Comparison of ENCODE assay signal across 1 cellular context in the genomic region with DNA sequence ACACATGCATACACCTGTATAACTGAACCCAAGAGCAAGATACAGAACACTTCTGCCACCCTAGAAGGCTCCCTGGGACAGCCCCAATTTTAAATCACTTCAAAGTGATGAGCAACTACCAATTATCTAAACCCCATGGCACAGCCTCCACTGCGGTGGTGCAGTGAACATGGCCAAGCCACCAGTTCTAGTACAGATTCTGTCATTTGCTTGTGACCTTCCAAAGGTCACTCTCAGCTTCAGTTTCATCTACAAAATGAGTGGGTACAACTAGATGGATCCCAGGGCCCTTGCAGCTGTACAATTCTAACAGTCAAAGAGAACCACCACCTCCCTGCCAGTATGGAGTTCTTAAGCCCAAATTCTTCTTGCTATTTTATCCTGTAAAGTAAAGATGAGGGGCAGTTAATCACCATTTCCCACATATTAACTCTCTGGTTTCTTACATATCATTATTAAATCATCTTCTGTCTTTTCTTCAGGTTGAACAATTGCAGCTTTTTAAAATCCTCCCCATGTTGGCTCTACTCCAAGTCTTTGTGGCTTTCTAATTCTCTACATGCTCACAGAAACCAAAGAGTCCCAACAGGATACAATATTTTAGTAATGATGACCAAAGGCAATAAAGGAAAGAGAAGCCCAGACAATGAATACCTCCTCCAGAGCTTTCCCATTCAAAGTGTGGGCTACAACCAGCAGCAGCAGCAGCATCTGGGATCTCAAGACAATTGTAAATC.
TF ChIP-seq lines count a peak whose summit lies in the region.

No MANE protein-coding gene starts in this region.

TF ChIP-seq in WTC11, 78 proteins besides CTCF, POLR2A, EP300 and RAD21 (continued from another document):
- TF ChIP-seq, protein P1, sequence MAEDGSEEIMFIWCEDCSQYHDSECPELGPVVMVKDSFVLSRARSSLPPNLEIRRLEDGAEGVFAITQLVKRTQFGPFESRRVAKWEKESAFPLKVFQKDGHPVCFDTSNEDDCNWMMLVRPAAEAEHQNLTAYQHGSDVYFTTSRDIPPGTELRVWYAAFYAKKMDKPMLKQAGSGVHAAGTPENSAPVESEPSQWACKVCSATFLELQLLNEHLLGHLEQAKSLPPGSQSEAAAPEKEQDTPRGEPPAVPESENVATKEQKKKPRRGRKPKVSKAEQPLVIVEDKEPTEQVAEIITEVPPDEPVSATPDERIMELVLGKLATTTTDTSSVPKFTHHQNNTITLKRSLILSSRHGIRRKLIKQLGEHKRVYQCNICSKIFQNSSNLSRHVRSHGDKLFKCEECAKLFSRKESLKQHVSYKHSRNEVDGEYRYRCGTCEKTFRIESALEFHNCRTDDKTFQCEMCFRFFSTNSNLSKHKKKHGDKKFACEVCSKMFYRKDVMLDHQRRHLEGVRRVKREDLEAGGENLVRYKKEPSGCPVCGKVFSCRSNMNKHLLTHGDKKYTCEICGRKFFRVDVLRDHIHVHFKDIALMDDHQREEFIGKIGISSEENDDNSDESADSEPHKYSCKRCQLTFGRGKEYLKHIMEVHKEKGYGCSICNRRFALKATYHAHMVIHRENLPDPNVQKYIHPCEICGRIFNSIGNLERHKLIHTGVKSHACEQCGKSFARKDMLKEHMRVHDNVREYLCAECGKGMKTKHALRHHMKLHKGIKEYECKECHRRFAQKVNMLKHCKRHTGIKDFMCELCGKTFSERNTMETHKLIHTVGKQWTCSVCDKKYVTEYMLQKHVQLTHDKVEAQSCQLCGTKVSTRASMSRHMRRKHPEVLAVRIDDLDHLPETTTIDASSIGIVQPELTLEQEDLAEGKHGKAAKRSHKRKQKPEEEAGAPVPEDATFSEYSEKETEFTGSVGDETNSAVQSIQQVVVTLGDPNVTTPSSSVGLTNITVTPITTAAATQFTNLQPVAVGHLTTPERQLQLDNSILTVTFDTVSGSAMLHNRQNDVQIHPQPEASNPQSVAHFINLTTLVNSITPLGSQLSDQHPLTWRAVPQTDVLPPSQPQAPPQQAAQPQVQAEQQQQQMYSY (CRISPR knock-in tag; IDR thresholded peaks at IDR 0.05): no peak
- TF ChIP-seq IRF2 (CRISPR knock-in tag; IDR thresholded peaks at IDR 0.05; ENCODE audit: borderline replicate concordance, low read depth) (no peak), ZNF423 (CRISPR knock-in tag; IDR thresholded peaks at IDR 0.05) (no peak), ZNF396 (CRISPR knock-in tag; IDR thresholded peaks at IDR 0.05; ENCODE audit: borderline replicate concordance) (no peak), ZNF232 (CRISPR knock-in tag; IDR thresholded peaks at IDR 0.05) (no peak), ZNF121 (CRISPR knock-in tag; IDR thresholded peaks at IDR 0.05) (no peak), TEAD1 (CRISPR knock-in tag; IDR thresholded peaks at IDR 0.05) (no peak), CREB1 (CRISPR knock-in tag; IDR thresholded peaks at IDR 0.05) (no peak), NR3C1 (CRISPR knock-in tag; conservative IDR thresholded peaks at IDR 0.05; ENCODE audit: low read depth) (no peak), NFATC4 (CRISPR knock-in tag; IDR thresholded peaks at IDR 0.05) (no peak), ZNF219 (CRISPR knock-in tag; IDR thresholded peaks at IDR 0.05; ENCODE audit: borderline replicate concordance) (no peak)
- TF ChIP-seq, protein P2, sequence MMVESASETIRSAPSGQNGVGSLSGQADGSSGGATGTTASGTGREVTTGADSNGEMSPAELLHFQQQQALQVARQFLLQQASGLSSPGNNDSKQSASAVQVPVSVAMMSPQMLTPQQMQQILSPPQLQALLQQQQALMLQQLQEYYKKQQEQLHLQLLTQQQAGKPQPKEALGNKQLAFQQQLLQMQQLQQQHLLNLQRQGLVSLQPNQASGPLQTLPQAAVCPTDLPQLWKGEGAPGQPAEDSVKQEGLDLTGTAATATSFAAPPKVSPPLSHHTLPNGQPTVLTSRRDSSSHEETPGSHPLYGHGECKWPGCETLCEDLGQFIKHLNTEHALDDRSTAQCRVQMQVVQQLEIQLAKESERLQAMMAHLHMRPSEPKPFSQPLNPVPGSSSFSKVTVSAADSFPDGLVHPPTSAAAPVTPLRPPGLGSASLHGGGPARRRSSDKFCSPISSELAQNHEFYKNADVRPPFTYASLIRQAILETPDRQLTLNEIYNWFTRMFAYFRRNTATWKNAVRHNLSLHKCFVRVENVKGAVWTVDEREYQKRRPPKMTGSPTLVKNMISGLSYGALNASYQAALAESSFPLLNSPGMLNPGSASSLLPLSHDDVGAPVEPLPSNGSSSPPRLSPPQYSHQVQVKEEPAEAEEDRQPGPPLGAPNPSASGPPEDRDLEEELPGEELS (CRISPR knock-in tag; IDR thresholded peaks at IDR 0.05): no peak
- TF ChIP-seq, protein P3, sequence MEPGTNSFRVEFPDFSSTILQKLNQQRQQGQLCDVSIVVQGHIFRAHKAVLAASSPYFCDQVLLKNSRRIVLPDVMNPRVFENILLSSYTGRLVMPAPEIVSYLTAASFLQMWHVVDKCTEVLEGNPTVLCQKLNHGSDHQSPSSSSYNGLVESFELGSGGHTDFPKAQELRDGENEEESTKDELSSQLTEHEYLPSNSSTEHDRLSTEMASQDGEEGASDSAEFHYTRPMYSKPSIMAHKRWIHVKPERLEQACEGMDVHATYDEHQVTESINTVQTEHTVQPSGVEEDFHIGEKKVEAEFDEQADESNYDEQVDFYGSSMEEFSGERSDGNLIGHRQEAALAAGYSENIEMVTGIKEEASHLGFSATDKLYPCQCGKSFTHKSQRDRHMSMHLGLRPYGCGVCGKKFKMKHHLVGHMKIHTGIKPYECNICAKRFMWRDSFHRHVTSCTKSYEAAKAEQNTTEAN (CRISPR knock-in tag; IDR thresholded peaks at IDR 0.05): no peak
- TF ChIP-seq, protein P4, sequence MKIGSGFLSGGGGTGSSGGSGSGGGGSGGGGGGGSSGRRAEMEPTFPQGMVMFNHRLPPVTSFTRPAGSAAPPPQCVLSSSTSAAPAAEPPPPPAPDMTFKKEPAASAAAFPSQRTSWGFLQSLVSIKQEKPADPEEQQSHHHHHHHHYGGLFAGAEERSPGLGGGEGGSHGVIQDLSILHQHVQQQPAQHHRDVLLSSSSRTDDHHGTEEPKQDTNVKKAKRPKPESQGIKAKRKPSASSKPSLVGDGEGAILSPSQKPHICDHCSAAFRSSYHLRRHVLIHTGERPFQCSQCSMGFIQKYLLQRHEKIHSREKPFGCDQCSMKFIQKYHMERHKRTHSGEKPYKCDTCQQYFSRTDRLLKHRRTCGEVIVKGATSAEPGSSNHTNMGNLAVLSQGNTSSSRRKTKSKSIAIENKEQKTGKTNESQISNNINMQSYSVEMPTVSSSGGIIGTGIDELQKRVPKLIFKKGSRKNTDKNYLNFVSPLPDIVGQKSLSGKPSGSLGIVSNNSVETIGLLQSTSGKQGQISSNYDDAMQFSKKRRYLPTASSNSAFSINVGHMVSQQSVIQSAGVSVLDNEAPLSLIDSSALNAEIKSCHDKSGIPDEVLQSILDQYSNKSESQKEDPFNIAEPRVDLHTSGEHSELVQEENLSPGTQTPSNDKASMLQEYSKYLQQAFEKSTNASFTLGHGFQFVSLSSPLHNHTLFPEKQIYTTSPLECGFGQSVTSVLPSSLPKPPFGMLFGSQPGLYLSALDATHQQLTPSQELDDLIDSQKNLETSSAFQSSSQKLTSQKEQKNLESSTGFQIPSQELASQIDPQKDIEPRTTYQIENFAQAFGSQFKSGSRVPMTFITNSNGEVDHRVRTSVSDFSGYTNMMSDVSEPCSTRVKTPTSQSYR (CRISPR knock-in tag; IDR thresholded peaks at IDR 0.05): no peak
- TF ChIP-seq, protein P5, sequence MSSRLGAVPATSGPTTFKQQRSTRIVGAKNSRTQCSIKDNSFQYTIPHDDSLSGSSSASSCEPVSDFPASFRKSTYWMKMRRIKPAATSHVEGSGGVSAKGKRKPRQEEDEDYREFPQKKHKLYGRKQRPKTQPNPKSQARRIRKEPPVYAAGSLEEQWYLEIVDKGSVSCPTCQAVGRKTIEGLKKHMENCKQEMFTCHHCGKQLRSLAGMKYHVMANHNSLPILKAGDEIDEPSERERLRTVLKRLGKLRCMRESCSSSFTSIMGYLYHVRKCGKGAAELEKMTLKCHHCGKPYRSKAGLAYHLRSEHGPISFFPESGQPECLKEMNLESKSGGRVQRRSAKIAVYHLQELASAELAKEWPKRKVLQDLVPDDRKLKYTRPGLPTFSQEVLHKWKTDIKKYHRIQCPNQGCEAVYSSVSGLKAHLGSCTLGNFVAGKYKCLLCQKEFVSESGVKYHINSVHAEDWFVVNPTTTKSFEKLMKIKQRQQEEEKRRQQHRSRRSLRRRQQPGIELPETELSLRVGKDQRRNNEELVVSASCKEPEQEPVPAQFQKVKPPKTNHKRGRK (CRISPR knock-in tag; IDR thresholded peaks at IDR 0.05; ENCODE audit: borderline replicate concordance): no peak
